ENCODE assay signal across 7 cellular contexts in the genomic region with DNA sequence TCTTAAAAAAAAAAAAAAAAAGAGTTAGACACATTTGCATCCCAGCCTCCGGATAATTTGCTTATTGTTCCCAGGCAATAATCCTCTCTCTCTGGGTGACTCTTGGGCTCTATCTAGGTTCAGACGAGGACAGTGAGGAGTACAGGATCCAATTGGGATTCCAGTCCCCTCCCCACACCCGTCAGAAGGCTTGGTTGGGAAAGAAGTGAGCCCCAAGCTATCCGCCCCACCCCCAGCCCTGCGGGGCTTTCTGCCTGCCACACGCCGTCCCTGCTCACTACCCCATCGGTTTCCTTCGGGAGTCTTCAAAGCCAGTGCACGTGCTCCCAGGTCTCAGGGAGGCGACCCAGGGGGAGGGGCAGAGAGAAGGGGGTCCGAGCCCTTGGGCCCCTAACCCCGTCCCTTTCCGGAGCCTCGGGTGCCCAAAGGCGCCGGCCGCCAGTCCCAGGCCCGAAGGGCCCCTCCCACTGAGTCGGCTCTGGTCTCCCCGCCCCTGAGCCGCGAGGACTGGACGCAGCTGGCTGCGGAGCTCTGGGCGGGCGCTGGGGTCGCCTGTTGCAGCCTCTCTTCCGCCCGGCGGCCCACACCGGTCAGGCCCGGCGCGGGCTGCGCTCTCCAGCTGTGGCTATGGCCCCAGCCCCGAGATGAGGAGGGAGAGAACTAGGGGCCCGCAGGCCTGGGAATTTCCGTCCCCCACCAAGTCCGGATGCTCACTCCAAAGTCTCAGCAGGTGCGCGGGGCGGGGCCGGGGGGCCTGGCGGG. TPM values are rescaled to one million over a fixed set of nuclear protein-coding genes. Genes with fewer than 3 reads are reported as not detected.
A peak's percentile ranks its signal among the peaks of the same experiment; 100 is the strongest.
DNase-seq lines count a peak whose midpoint lies in the region; ATAC-seq and TF ChIP-seq lines count a peak whose summit lies in the region.

No MANE protein-coding gene starts in this region.

- no peak for TF ChIP-seq CTCF in lower lobe of right lung (IDR thresholded peaks at IDR 0.05)

- ATAC-seq in GM19455 (IDR thresholded peaks at IDR 0.05; ENCODE audit: unreplicated experiment) (peak; percentile 58), lower lobe of right lung (peak; percentile 79 to 86)

- H3K4me1 ChIP-seq in SJSA1 (replicated peaks) (peaks cover 57% of the 10 kb centered on the region), lower lobe of right lung (peaks cover 70% of the 10 kb centered on the region)
- H3K4me1 ChIP-seq in effector memory CD4-positive, alpha-beta T cell (ENCODE audit: control insufficient read depth, insufficient read depth, low read length, poor library complexity, severe bottlenecking), result peaks cover 15% of the 10 kb centered on the region

- intact Hi-C loops in lower lobe of right lung (cut with DNase I), result no loop called here

- H3K27ac ChIP-seq in SJSA1 (peak overlapping the region; percentile 33; the same call in 1 of the 2 replicates), lower lobe of right lung (peak overlapping the region; percentile 80), substantia nigra (ENCODE audit: low read depth, low read length, poor library complexity, severe bottlenecking) (peak overlapping the region; percentile 69)
- no peak overlapping the region for H3K27ac ChIP-seq in effector memory CD4-positive, alpha-beta T cell (ENCODE audit: insufficient read depth, low read length, poor library complexity, severe bottlenecking)

- H3K36me3 ChIP-seq in SJSA1 (no peaks in the 10 kb centered on the region), lower lobe of right lung (no peaks in the 10 kb centered on the region)
- H3K36me3 ChIP-seq in effector memory CD4-positive, alpha-beta T cell (ENCODE audit: control insufficient read depth, insufficient read depth, low read length), result no peaks in the 10 kb centered on the region

- H3K9me3 ChIP-seq in SJSA1 (replicated peaks) (0 out of 2 replicates have a peak, but pooled peaks cover 2% of the 10 kb centered on the region), lower lobe of right lung (no peaks in the 10 kb centered on the region)
- no peaks in the 10 kb centered on the region for H3K9me3 ChIP-seq in effector memory CD4-positive, alpha-beta T cell (ENCODE audit: control insufficient read depth, low read length)

- H3K4me3 ChIP-seq in SJSA1, result peak overlapping the region; percentile 21
- H3K4me3 ChIP-seq in effector memory CD4-positive, alpha-beta T cell (ENCODE audit: insufficient read depth, low read depth, low read length, poor library complexity, severe bottlenecking), result peak overlapping the region; percentile 17
- peak overlapping the region; percentile 59 for H3K4me3 ChIP-seq in lower lobe of right lung

- H3K27me3 ChIP-seq in SJSA1 (replicated peaks) (no peaks in the 10 kb centered on the region), lower lobe of right lung (ENCODE audit: low read depth) (no peaks in the 10 kb centered on the region)
- H3K27me3 ChIP-seq in effector memory CD4-positive, alpha-beta T cell (replicated peaks; ENCODE audit: control insufficient read depth, insufficient read depth, low read length, poor library complexity, severe bottlenecking), result peaks cover 4% of the 10 kb centered on the region

- DNase-seq in ELF-1 (ENCODE audit: low read depth, low spot score) (peak; percentile 96), HT-29 (ENCODE audit: low spot score) (peak; percentile 57), SJSA1 (ENCODE audit: low read depth in 1 of 2, low spot score in 2 of 2) (peak in 1 of 2 experiments; percentile 43), lower lobe of right lung (peak; percentile 89), substantia nigra (lab: John Stamatoyannopoulos, UW) (peak in 42 of 49 donors; percentile 19 to 78 (median 48))
- no peak for DNase-seq in effector memory CD4-positive, alpha-beta T cell

RNA-seq across cellular contexts. Expression of gene MYMX, which starts 2.5 kb away (rescaled TPM):
- not detected in 2 replicates for total RNA-seq in HT-29 (2014; rRNA removed; shearing (Covaris generic))
- 0.53 TPM in 1 of 2 replicates, not detected in the other for total RNA-seq in SJSA1 (2014; rRNA removed; shearing (Covaris generic))
- total RNA-seq in lower lobe of right lung, result not detected

RNA-seq across cellular contexts. Expression of gene SLC29A1, which starts 4.2 kb away (rescaled TPM):
- total RNA-seq in HT-29 (2014; rRNA removed; shearing (Covaris generic)), result 30.8 and 33.4 TPM in 2 replicates
- 6.7 and 11.0 TPM in 2 replicates for total RNA-seq in SJSA1 (2014; rRNA removed; shearing (Covaris generic))
- total RNA-seq in lower lobe of right lung, result 36.2 TPM

RNA-seq across cellular contexts. Expression of gene HSP90AB1, which starts 27.7 kb away (rescaled TPM):
- total RNA-seq in HT-29 (2014; rRNA removed; shearing (Covaris generic)), result 751 and 810 TPM in 2 replicates
- 1,415 and 1,548 TPM in 2 replicates for total RNA-seq in SJSA1 (2014; rRNA removed; shearing (Covaris generic))
- 680 TPM for total RNA-seq in lower lobe of right lung

RNA-seq across cellular contexts. Expression of gene SLC35B2, which starts 38.1 kb away (rescaled TPM):
- total RNA-seq in HT-29 (2014; rRNA removed; shearing (Covaris generic)), result 189 and 193 TPM in 2 replicates
- total RNA-seq in SJSA1 (2014; rRNA removed; shearing (Covaris generic)), result 89.9 and 107 TPM in 2 replicates
- 23.8 TPM for total RNA-seq in lower lobe of right lung

RNA-seq across cellular contexts. Expression of gene NFKBIE, which starts 46.1 kb away (rescaled TPM):
- total RNA-seq in HT-29 (2014; rRNA removed; shearing (Covaris generic)), result 11.2 and 19.3 TPM in 2 replicates
- total RNA-seq in SJSA1 (2014; rRNA removed; shearing (Covaris generic)), result 17.6 and 37.6 TPM in 2 replicates
- total RNA-seq in lower lobe of right lung, result 10.4 TPM

Comparison
In these comparisons a context has a peak if more than half of its experiments do, and no peak if none do; other contexts are left out.
1. DNase-seq: peak in ELF-1 (single experiment), HT-29 (single experiment), lower lobe of right lung (single experiment) and substantia nigra (42 of 49); none in effector memory CD4-positive, alpha-beta T cell (0 of 3).
2. Peak in every context shown above with its lines, with median percentiles within 50 percentile points of each other: H3K4me3 ChIP-seq.